Comparison of ENCODE assay signal across 9 cellular contexts in the genomic region with DNA sequence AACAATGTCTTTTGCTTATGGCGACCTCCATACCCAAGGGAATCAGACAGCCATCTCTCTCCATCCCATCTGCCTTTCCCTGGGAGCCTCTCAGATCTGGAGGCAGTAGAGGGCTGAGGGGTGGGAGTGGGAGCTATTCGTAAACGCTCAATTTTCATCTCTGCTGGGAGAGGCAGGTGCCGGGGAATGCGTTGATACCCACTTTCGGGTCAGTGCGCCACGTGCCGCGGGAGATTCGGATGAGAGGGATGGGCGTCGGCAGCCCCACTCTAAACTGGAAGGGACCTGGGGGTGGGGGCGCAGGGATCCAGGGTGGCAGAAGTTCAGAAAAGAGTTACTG. TPM values are rescaled to one million over a fixed set of nuclear protein-coding genes. Genes with fewer than 3 reads are reported as not detected.
DNase-seq lines count a peak whose midpoint lies in the region; ATAC-seq and TF ChIP-seq lines count a peak whose summit lies in the region.
"Had no signal": no experiment of that assay in that cellular context is flagged by ENCODE, and none has a peak within 500 bp of the region (broad histone marks: within the 10 kb centered on the region; RNA-seq: fewer than 3 reads in every experiment).

No MANE protein-coding gene starts in this region.

- no TSS peak for BruUV-seq in Calu3 (replicated peaks; lab: Mats Ljungman, UMichigan)

- H3K9me3 Mint-ChIP-seq in Calu3 (ENCODE audit: low read depth, unreplicated experiment) (no peaks in the 10 kb centered on the region), osteocyte (ENCODE audit: unreplicated experiment) (no peaks in the 10 kb centered on the region)

- H3K27ac ChIP-seq in HUES64 (ENCODE audit: low read depth, low read length): no peak overlapping the region
- H3K27ac ChIP-seq in esophagus squamous epithelium: peak overlapping the region; percentile 14 to 75 (median 66)

- H3K27ac Mint-ChIP-seq in Calu3 (ENCODE audit: unreplicated experiment) (no peak overlapping the region), osteocyte (ENCODE audit: unreplicated experiment) (no peak overlapping the region)

- H3K36me3 ChIP-seq in HUES64 (ENCODE audit: insufficient read depth, low read length) (no peaks in the 10 kb centered on the region), esophagus squamous epithelium (no peaks in the 10 kb centered on the region)

- no peak for TF ChIP-seq POLR2A in esophagus squamous epithelium (IDR thresholded peaks at IDR 0.05)

- intact Hi-C loops in Calu3 (cut with micrococcal nuclease; ENCODE audit: unreplicated experiment) (no loop called here), esophagus squamous epithelium (cut with DNase I) (loop anchor here (5.0 kb wide), 1 partner anchor 210 kb away; no protein-coding TSS in a partner anchor)

- H3K36me3 Mint-ChIP-seq in Calu3 (ENCODE audit: insufficient read depth, unreplicated experiment): no peaks in the 10 kb centered on the region
- H3K36me3 Mint-ChIP-seq in osteocyte (ENCODE audit: unreplicated experiment): peaks cover 5% of the 10 kb centered on the region

- no peaks in the 10 kb centered on the region for H3K9me3 ChIP-seq in HUES64 (ENCODE audit: insufficient read depth, low read depth, low read length)
- no peaks in the 10 kb centered on the region for H3K9me3 ChIP-seq in esophagus squamous epithelium

- WGBS in HUES64: 61% methylated on average over 14 of the region's 14 CpGs
- WGBS in esophagus squamous epithelium, 2 donors: 13 to 31% methylated on average over 7 to 11 of the region's 14 CpGs

- H3K4me1 Mint-ChIP-seq in Calu3 (ENCODE audit: low read depth, unreplicated experiment) (no peaks in the 10 kb centered on the region), osteocyte (ENCODE audit: unreplicated experiment) (peaks cover 16% of the 10 kb centered on the region)

- peaks cover 66% of the 10 kb centered on the region for H3K27me3 Mint-ChIP-seq in Calu3 (ENCODE audit: unreplicated experiment)
- H3K27me3 Mint-ChIP-seq in osteocyte (ENCODE audit: unreplicated experiment): peaks cover 65% of the 10 kb centered on the region

- H3K4me1 ChIP-seq in HUES64 (ENCODE audit: insufficient read depth, low read length) (0 out of 2 replicates have a peak, but pooled peaks cover 5% of the 10 kb centered on the region), esophagus squamous epithelium (peaks cover 16 to 39% (median 19%) of the 10 kb centered on the region in 3 donors)

- H3K4me3 Mint-ChIP-seq in Calu3 (ENCODE audit: low read depth, unreplicated experiment): peak overlapping the region; percentile 26
- H3K4me3 Mint-ChIP-seq in osteocyte (ENCODE audit: unreplicated experiment): peak overlapping the region; percentile 63

- H3K27me3 ChIP-seq in HUES64 (ENCODE audit: insufficient read depth, low read length): peaks cover 52% of the 10 kb centered on the region
- H3K27me3 ChIP-seq in esophagus squamous epithelium: peaks cover 7 to 85% (median 11%) of the 10 kb centered on the region in 4 donors

- CTCF ChIA-PET in Calu3 (lab: Charles Lee): interaction anchor here (1.1 to 1.5 kb wide), 2 partner anchors 37 to 214 kb away, joined by 3 to 4 read pairs; no protein-coding TSS in a partner anchor

- DNase-seq in Calu3 (no peak), esophagus squamous epithelium (lab: John Stamatoyannopoulos, UW) (no peak), osteocyte (ENCODE audit: extremely low spot score, unreplicated experiment) (no peak), ureter (ENCODE audit: low spot score) (no peak)
- DNase-seq: NCI-H1436 had no signal

- no peak overlapping the region for H3K9ac ChIP-seq in HUES64 (ENCODE audit: low read depth, low read length)

- TF ChIP-seq CTCF in Calu3 (IDR thresholded peaks at IDR 0.05; ENCODE audit: unreplicated experiment): no peak
- no peak for TF ChIP-seq CTCF in esophagus squamous epithelium (IDR thresholded peaks at IDR 0.05)
- no peak for TF ChIP-seq CTCF in osteocyte (IDR thresholded peaks at IDR 0.05)

- H3K4me3 ChIP-seq in HUES64 (ENCODE audit: low read length) (peak overlapping the region; percentile 56), esophagus squamous epithelium (peak overlapping the region; percentile 10 to 69 (median 45))
- H3K4me3 ChIP-seq: GM12878 had no signal

- no peak for ATAC-seq in HG03039 (IDR thresholded peaks at IDR 0.05; ENCODE audit: unreplicated experiment)
- no peak for ATAC-seq in GM18519 (IDR thresholded peaks at IDR 0.05; ENCODE audit: low FRiP score, unreplicated experiment)
- ATAC-seq: GM12878 had no signal

RNA-seq across cellular contexts. Expression of a gene that starts 1.4 kb away (rescaled TPM):
- total RNA-seq in Calu3 (2022): not detected in 2 replicates
- polyA plus RNA-seq in HUES64 (2013, experiment 1 of 2): 5.6 TPM
- 4.5 TPM for polyA plus RNA-seq in HUES64 (2013, experiment 2 of 2)
- 1 to 10 TPM in 3 of 4 donors, under 1 TPM in 1; 0.83 to 8.8 (median 1.8) TPM for total RNA-seq in esophagus squamous epithelium
- 0.19 and 0.31 TPM in 2 replicates for total RNA-seq in osteocyte
- 1.2 TPM for total RNA-seq in ureter
- total RNA-seq: GM12878 had no signal
- polyA plus RNA-seq: GM12878 had no signal

RNA-seq across cellular contexts. Expression of a gene that starts 21.4 kb away (rescaled TPM):
- 0.47 and 0.83 TPM in 2 replicates for total RNA-seq in Calu3 (2022)
- polyA plus RNA-seq in HUES64 (2013, experiment 1 of 2): 2.3 TPM
- 2.5 TPM for polyA plus RNA-seq in HUES64 (2013, experiment 2 of 2)
- 1 to 10 TPM in 3 of 4 donors, under 1 TPM in 1; 0.11 to 5.7 (median 2.1) TPM for total RNA-seq in esophagus squamous epithelium
- total RNA-seq in osteocyte: 78.8 and 81.6 TPM in 2 replicates
- total RNA-seq in ureter: 5.9 TPM
- total RNA-seq: GM12878 had no signal
- polyA plus RNA-seq: GM12878 had no signal

Comparison
In these comparisons a context has a peak if more than half of its experiments do, and no peak if none do; other contexts are left out.
1. RNA of a gene that starts 21.4 kb away (total RNA-seq): 78.8 to 81.6 TPM in osteocyte; 5.9 TPM in ureter (single experiment), 0.11 to 5.7 TPM in esophagus squamous epithelium and 0.47 to 0.83 TPM in Calu3; every median in the first group is over 10 times any median in the second.